ENCODE assay signal across 7 cellular contexts in genomic region chr22:37805878-37806277, GRCh38. TPM values are rescaled to one million over a fixed set of nuclear protein-coding genes. Genes with fewer than 3 reads are reported as not detected.
A peak's percentile ranks its signal among the peaks of the same experiment; 100 is the strongest.
DNase-seq lines count a peak whose midpoint lies in the region; ATAC-seq, FAIRE-seq and TF ChIP-seq lines count a peak whose summit lies in the region.
"Had no signal": no experiment of that assay in that cellular context is flagged by ENCODE, and none has a peak within 500 bp of the region (broad histone marks: within the 10 kb centered on the region; RNA-seq: fewer than 3 reads in every experiment).

No MANE protein-coding gene starts in this region.

- no peaks in the 10 kb centered on the region for H4K20me1 ChIP-seq in HCT116 (ENCODE audit: insufficient read depth)
- peaks cover 45% of the 10 kb centered on the region for H4K20me1 ChIP-seq in neural progenitor cell (ENCODE audit: low read depth)

- FAIRE-seq in urothelium cell line (lab: Jason Lieb, UNC), result no peak
- FAIRE-seq: RCC 7860 had no signal

- BruUV-seq in HCT116 (replicated peaks; lab: Mats Ljungman, UMichigan), result no TSS peak

- CTCF ChIA-PET in HCT116 (lab: Charles Lee), result interaction anchor here (1.5 kb wide), 1 partner anchor 23 kb away, joined by 6 read pairs; no protein-coding TSS in a partner anchor

- H3K9me3 Mint-ChIP-seq in neural progenitor cell, result peaks cover 3% of the 10 kb centered on the region

- H3K27me3 ChIP-seq in HCT116 (ENCODE audit: insufficient read depth, low read length), result no peaks in the 10 kb centered on the region
- peaks cover 49% of the 10 kb centered on the region for H3K27me3 ChIP-seq in neural progenitor cell

- peak overlapping the region; percentile 6 for H3K27ac Mint-ChIP-seq in neural progenitor cell

- peaks cover 23% of the 10 kb centered on the region for H3K27me3 Mint-ChIP-seq in neural progenitor cell (ENCODE audit: insufficient read depth, low read depth)

- peak overlapping the region; percentile 98 for H3K9ac ChIP-seq in HCT116 (ENCODE audit: low read length)
- peak overlapping the region; percentile 47 for H3K9ac ChIP-seq in neural progenitor cell

- peaks cover 67% of the 10 kb centered on the region for H3F3A ChIP-seq in neural progenitor cell (ENCODE audit: low read depth)

- H3K4me1 ChIP-seq in HCT116 (ENCODE audit: control insufficient read depth in 1 of 2, insufficient read depth in 2 of 2, low read length in 2 of 2), result peaks cover 18 to 69% of the 10 kb centered on the region in 2 experiments; a peak in 3 of 4 replicates
- peaks cover 35% of the 10 kb centered on the region for H3K4me1 ChIP-seq in neural progenitor cell

- peak; percentile 30 for TF ChIP-seq POLR2A in HCT116 (IDR thresholded peaks at IDR 0.05; ENCODE audit: borderline replicate concordance, extremely low read depth, insufficient read depth, insufficient read length)

- POLR2A ChIA-PET in HCT116 (lab: Charles Lee), result interaction anchor here (1.5 to 4.3 kb wide), 6 partner anchors 11 to 198 kb away, joined by 4 to 38 read pairs (median 16); partner anchors contain the start of genes GGA1 and LGALS1

- no peaks in the 10 kb centered on the region for H3K36me3 Mint-ChIP-seq in neural progenitor cell

- TF ChIP-seq RAD21 in HCT116 (IDR thresholded peaks at IDR 0.05; ENCODE audit: low read depth), result no peak

- no peak for ATAC-seq in HCT116
- ATAC-seq in omental fat pad (ENCODE audit: low FRiP score), result no peak

- RAD21 ChIA-PET in HCT116 (lab: Charles Lee; ENCODE audit: low non-redundant PET in 1 of 2, low total read pairs in 2 of 2, uncharacterized antibody in 2 of 2, unreplicated experiment in 2 of 2), result no interaction called here

- H2AFZ ChIP-seq in HCT116 (ENCODE audit: low read depth, low read length, poor library complexity, severe bottlenecking), result no peak overlapping the region
- no peak overlapping the region for H2AFZ ChIP-seq in neural progenitor cell (replicated peaks)

- no peak for DNase-seq in HCT116 (ENCODE audit: low read depth, low spot score)
- DNase-seq in cardiac fibroblast (ENCODE audit: low read depth in 2 of 2), result no peak
- DNase-seq in neural progenitor cell (ENCODE audit: low spot score), result no peak
- no peak for DNase-seq in activated effector memory CD4-positive, alpha-beta T cell treated with Interleukin-2 at 50 U/mL for 16 hours
- DNase-seq in urothelium cell line (ENCODE audit: low spot score), result no peak
- no peak for DNase-seq in omental fat pad (ENCODE audit: low spot score)

- intact Hi-C loops in HCT116 (cut with micrococcal nuclease), result loop anchor here (5.0 kb wide), 1 partner anchor 199 kb away; the partner anchor contains the start of gene GGA1

- H3K4me1 Mint-ChIP-seq in neural progenitor cell, result peaks cover 36% of the 10 kb centered on the region

- H3K79me2 ChIP-seq in HCT116 (ENCODE audit: insufficient read depth, low read length) (peaks cover 46% of the 10 kb centered on the region), neural progenitor cell (ENCODE audit: low read depth) (peaks cover 39% of the 10 kb centered on the region)

- H3K9me3 ChIP-seq in HCT116 (ENCODE audit: control insufficient read depth in 1 of 2, insufficient read depth in 1 of 2, low read depth in 1 of 2, low read length in 2 of 2), result no peaks in the 10 kb centered on the region
- no peaks in the 10 kb centered on the region for H3K9me3 ChIP-seq in neural progenitor cell (ENCODE audit: low read depth)

- H3K9me2 ChIP-seq in HCT116 (ENCODE audit: insufficient read depth), result no peaks in the 10 kb centered on the region

- no peaks in the 10 kb centered on the region for H3K36me3 ChIP-seq in HCT116 (ENCODE audit: control insufficient read depth in 1 of 2, insufficient read depth in 2 of 2, low read length in 2 of 2)
- no peaks in the 10 kb centered on the region for H3K36me3 ChIP-seq in neural progenitor cell

- no peak for TF ChIP-seq CTCF in HCT116 (IDR thresholded peaks at IDR 0.05 in 2 of 3, conservative IDR thresholded peaks at IDR 0.05 in 1 of 3; ENCODE audit: borderline replicate concordance in 1 of 3, insufficient read depth in 1 of 3, low read depth in 2 of 3, low read length in 2 of 3)
- no peak for TF ChIP-seq CTCF in cardiac fibroblast (IDR thresholded peaks at IDR 0.05; ENCODE audit: low read depth, low read length)
- no peak for TF ChIP-seq CTCF in neural progenitor cell (IDR thresholded peaks at IDR 0.05)
- no peak for TF ChIP-seq CTCF in omental fat pad (IDR thresholded peaks at IDR 0.05)

- H3K4me3 Mint-ChIP-seq in neural progenitor cell, result peak overlapping the region; percentile 88

- H3K4me3 ChIP-seq in HCT116 (replicated peaks in 1 of 2; ENCODE audit: low read depth in 1 of 2, low read length in 2 of 2), result peak overlapping the region; percentile 80 to 95
- H3K4me3 ChIP-seq in cardiac fibroblast (replicated peaks in 1 of 2; ENCODE audit: low read depth in 2 of 2, low read length in 2 of 2), result peak overlapping the region; percentile 45 to 78
- peak overlapping the region; percentile 81 for H3K4me3 ChIP-seq in neural progenitor cell

- H3K4me2 ChIP-seq in HCT116 (ENCODE audit: low read length), result peak overlapping the region; percentile 91
- peak overlapping the region; percentile 99 for H3K4me2 ChIP-seq in neural progenitor cell

- H3K27ac ChIP-seq in HCT116 (ENCODE audit: low read depth, low read length) (peak overlapping the region; percentile 87), neural progenitor cell (no peak overlapping the region)

TF ChIP-seq in HCT116, 20 proteins besides CTCF, POLR2A, EP300 and RAD21:
- TF ChIP-seq CBX3 (IDR thresholded peaks at IDR 0.05; ENCODE audit: low read depth), result no peak
- TF ChIP-seq POLR2AphosphoS5 (IDR thresholded peaks at IDR 0.05; ENCODE audit: low read depth, low read length), result peak; percentile 69

RNA-seq across cellular contexts. Expression of gene GCAT, which starts 1.9 kb away (rescaled TPM):
- total RNA-seq in HCT116 (2021; ENCODE audit: unreplicated experiment) (88.7 TPM), neural progenitor cell (ENCODE audit: low replicate concordance) (21.2 and 25.1 TPM in 2 replicates), omental fat pad (10 to 100 TPM in 1 of 4 donors, 1 to 10 TPM in 3; 6.5 to 12.0 (median 8.9) TPM)
- 92.9 and 111 TPM in 2 replicates for polyA plus RNA-seq in HCT116 (2012)

RNA-seq across cellular contexts. Expression of gene GALR3, which starts 17.3 kb away (rescaled TPM):
- 0.32 TPM for total RNA-seq in HCT116 (2021; ENCODE audit: unreplicated experiment)
- 0.12 TPM in 1 of 2 replicates, not detected in the other for polyA plus RNA-seq in HCT116 (2012)
- 0.37 TPM in 1 of 2 replicates, not detected in the other for total RNA-seq in neural progenitor cell (ENCODE audit: low replicate concordance)
- total RNA-seq in omental fat pad, result not detected

RNA-seq across cellular contexts. Expression of gene ANKRD54, which starts 38.3 kb away (rescaled TPM):
- 29.8 TPM for total RNA-seq in HCT116 (2021; ENCODE audit: unreplicated experiment)
- polyA plus RNA-seq in HCT116 (2012), result 25.5 and 27.9 TPM in 2 replicates
- total RNA-seq in neural progenitor cell (ENCODE audit: low replicate concordance), result 18.4 and 21.2 TPM in 2 replicates
- 10 to 100 TPM; 21.7 to 43.6 (median 28.6) TPM for total RNA-seq in omental fat pad

RNA-seq across cellular contexts. Expression of gene EIF3L, which starts 43.3 kb away (rescaled TPM):
- total RNA-seq in HCT116 (2021; ENCODE audit: unreplicated experiment), result 687 TPM
- 1,071 and 1,188 TPM in 2 replicates for polyA plus RNA-seq in HCT116 (2012)
- 904 and 971 TPM in 2 replicates for total RNA-seq in neural progenitor cell (ENCODE audit: low replicate concordance)
- total RNA-seq in omental fat pad, result 100 to 1,000 TPM; 303 to 410 (median 328) TPM
